ENCODE assay signal across 8 cellular contexts in the genomic region with DNA sequence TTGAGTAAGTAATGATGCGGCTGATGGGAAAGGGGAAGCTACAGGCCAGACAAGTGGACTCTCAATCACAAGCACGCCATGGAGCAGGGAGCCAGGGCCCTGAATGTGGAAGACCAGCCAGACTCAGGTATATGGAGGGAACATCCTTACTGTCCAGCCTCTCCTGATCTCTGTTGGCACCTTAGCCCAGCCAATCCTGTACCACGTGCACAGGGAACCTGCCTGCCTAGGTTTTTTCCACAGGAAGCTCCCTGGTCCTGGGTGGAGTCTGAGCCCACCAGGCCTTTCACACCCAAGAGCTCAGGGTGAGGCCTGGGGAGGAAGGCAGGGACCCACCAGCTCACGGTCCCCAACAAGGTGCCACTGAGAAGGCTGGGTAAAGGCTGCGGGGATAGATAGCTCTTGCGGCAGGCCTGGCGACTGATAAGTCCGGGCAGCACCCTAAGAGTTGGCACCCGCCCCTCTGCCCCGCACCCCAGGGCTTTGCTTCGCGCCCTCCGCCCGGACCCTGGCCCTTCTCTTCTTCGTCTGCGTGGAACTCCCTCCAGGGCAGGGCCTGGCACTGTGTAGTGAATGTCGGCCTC. TPM values are rescaled to one million over a fixed set of nuclear protein-coding genes. Genes with fewer than 3 reads are reported as not detected.
DNase-seq lines count a peak whose midpoint lies in the region; ATAC-seq and TF ChIP-seq lines count a peak whose summit lies in the region.

No MANE protein-coding gene starts in this region.

- peaks cover 9% of the 10 kb centered on the region for H3K36me3 Mint-ChIP-seq in endothelial cell (ENCODE audit: low read depth, unreplicated experiment)

- H3K4me3 ChIP-seq in PC-3 (ENCODE audit: low read length) (peak overlapping the region; percentile 88), osteoblast (ENCODE audit: insufficient read depth, low read length) (peak overlapping the region; percentile 87)

- H3K27me3 ChIP-seq in PC-3 (ENCODE audit: low read length) = no peaks in the 10 kb centered on the region
- H3K27me3 ChIP-seq in osteoblast (ENCODE audit: insufficient read depth, low read length) = no peaks in the 10 kb centered on the region

- peaks cover 4% of the 10 kb centered on the region for H3F3A ChIP-seq in PC-3 (ENCODE audit: low read length, unreplicated experiment)

- H3K9me3 Mint-ChIP-seq in endothelial cell (ENCODE audit: unreplicated experiment) = no peaks in the 10 kb centered on the region

- H4K20me1 ChIP-seq in PC-3 (ENCODE audit: low read length) (no peaks in the 10 kb centered on the region), osteoblast (ENCODE audit: insufficient read depth, low read length) (peaks cover 23% of the 10 kb centered on the region)

- DNase-seq in PC-3 = peak; percentile 17
- peak; percentile 26 for DNase-seq in endothelial cell (ENCODE audit: low spot score)
- peak; percentile 89 for DNase-seq in osteoblast (ENCODE audit: insufficient read length, low spot score, missing footprints)
- no peak for DNase-seq in Kasumi-1 (lab: John Stamatoyannopoulos, UW)
- DNase-seq in activated CD8-positive, alpha-beta memory T cell treated with anti-CD3 and anti-CD28 coated beads for 24 hours = no peak

- H3K27me3 Mint-ChIP-seq in endothelial cell (ENCODE audit: unreplicated experiment) = peaks cover 12% of the 10 kb centered on the region

- H3K79me2 ChIP-seq in PC-3 (ENCODE audit: low read length) (peaks cover 24% of the 10 kb centered on the region), osteoblast (ENCODE audit: insufficient read depth, low read length) (peaks cover 26% of the 10 kb centered on the region)

- peak overlapping the region; percentile 72 for H3K27ac Mint-ChIP-seq in endothelial cell (ENCODE audit: unreplicated experiment)

- ATAC-seq in GM21526 (IDR thresholded peaks at IDR 0.05; ENCODE audit: low FRiP score, unreplicated experiment) (peak; percentile 1), PC-3 (no peak), HG03520 (IDR thresholded peaks at IDR 0.05; ENCODE audit: unreplicated experiment) (no peak), HG02588 (IDR thresholded peaks at IDR 0.05; ENCODE audit: unreplicated experiment) (no peak)

- TF ChIP-seq CTCF in PC-3 (conservative IDR thresholded peaks at IDR 0.05; ENCODE audit: low read depth, low read length) = no peak
- TF ChIP-seq CTCF in endothelial cell (IDR thresholded peaks at IDR 0.05; ENCODE audit: unreplicated experiment) = no peak
- TF ChIP-seq CTCF in osteoblast (IDR thresholded peaks at IDR 0.05; ENCODE audit: extremely low read depth, low read depth, low read length) = no peak

- intact Hi-C loops in PC-3 (cut with micrococcal nuclease) = loop anchor here (5.0 kb wide), 2 partner anchors 201 to 221 kb away; a partner anchor contains a TSS

- H2AFZ ChIP-seq in PC-3 (ENCODE audit: low read length) = peak overlapping the region; percentile 75
- peak overlapping the region; percentile 87 for H2AFZ ChIP-seq in osteoblast (ENCODE audit: low read length)

- H3K9ac ChIP-seq in PC-3 (ENCODE audit: low read length) = peak overlapping the region; percentile 98

- no peaks in the 10 kb centered on the region for H3K9me3 ChIP-seq in PC-3 (ENCODE audit: low read length)
- no peaks in the 10 kb centered on the region for H3K9me3 ChIP-seq in osteoblast (ENCODE audit: low read depth, low read length)

- CTCF ChIA-PET in PC-3 (lab: Charles Lee) = interaction anchor here (3.3 kb wide), 1 partner anchor 134 kb away, joined by 52 read pairs; no protein-coding TSS in a partner anchor

- H3K4me2 ChIP-seq in PC-3 (ENCODE audit: low read length) = peak overlapping the region; percentile 94
- H3K4me2 ChIP-seq in osteoblast (ENCODE audit: insufficient read depth, low read length) = peak overlapping the region; percentile 85

- peak overlapping the region; percentile 89 for H3K4me3 Mint-ChIP-seq in endothelial cell (ENCODE audit: unreplicated experiment)

- POLR2A ChIA-PET in PC-3 (lab: Charles Lee; ENCODE audit: unreplicated experiment) = no interaction called here

- H3K36me3 ChIP-seq in PC-3 (ENCODE audit: low read depth, low read length) (peaks cover 18% of the 10 kb centered on the region; the same call in 1 of the 2 replicates), osteoblast (ENCODE audit: insufficient read depth, low read length) (peaks cover 27% of the 10 kb centered on the region)

- H3K9me2 ChIP-seq in PC-3 (replicated peaks; ENCODE audit: low read length) = no peaks in the 10 kb centered on the region

- H3K27ac ChIP-seq in PC-3 (ENCODE audit: low read length) = peak overlapping the region; percentile 89
- peak overlapping the region; percentile 85 for H3K27ac ChIP-seq in osteoblast (ENCODE audit: low read depth, low read length)

- peaks cover 32% of the 10 kb centered on the region for H3K4me1 ChIP-seq in PC-3 (ENCODE audit: insufficient read depth, low read length)
- peaks cover 16% of the 10 kb centered on the region for H3K4me1 ChIP-seq in osteoblast (ENCODE audit: insufficient read depth, low read length)

- BruUV-seq in PC-3 (replicated peaks; lab: Mats Ljungman, UMichigan) = TSS peak; percentile 86

- peaks cover 16% of the 10 kb centered on the region for H3K4me1 Mint-ChIP-seq in endothelial cell (ENCODE audit: unreplicated experiment)

RNA-seq across cellular contexts. Expression of a gene that starts 0.9 kb away (rescaled TPM):
- total RNA-seq in PC-3 (2014; rRNA removed) = 236 and 246 TPM in 2 replicates
- total RNA-seq in endothelial cell (ENCODE audit: unreplicated experiment) = 71.1 TPM
- total RNA-seq in osteoblast = 98.8 and 101 TPM in 2 replicates

RNA-seq across cellular contexts. Expression of a gene that starts 16.1 kb away (rescaled TPM):
- total RNA-seq in PC-3 (2014; rRNA removed) = 1.7 and 2.8 TPM in 2 replicates
- total RNA-seq in endothelial cell (ENCODE audit: unreplicated experiment) = 22.0 TPM
- total RNA-seq in osteoblast = 6.5 and 6.9 TPM in 2 replicates

RNA-seq across cellular contexts. Expression of a gene that starts 16.1 kb away (rescaled TPM):
- 38.6 and 43.0 TPM in 2 replicates for total RNA-seq in PC-3 (2014; rRNA removed)
- total RNA-seq in endothelial cell (ENCODE audit: unreplicated experiment) = 42.3 TPM
- 25.0 and 33.3 TPM in 2 replicates for total RNA-seq in osteoblast

RNA-seq across cellular contexts. Expression of a gene that starts 46.3 kb away (rescaled TPM):
- total RNA-seq in PC-3 (2014; rRNA removed) (1.8 and 2.1 TPM in 2 replicates), endothelial cell (ENCODE audit: unreplicated experiment) (0.56 TPM), osteoblast (0.29 and 1.8 TPM in 2 replicates)

RNA-seq across cellular contexts. Expression of a gene that starts 50.5 kb away (rescaled TPM):
- 69.5 and 83.9 TPM in 2 replicates for total RNA-seq in PC-3 (2014; rRNA removed)
- 21.3 TPM for total RNA-seq in endothelial cell (ENCODE audit: unreplicated experiment)
- total RNA-seq in osteoblast = 17.4 and 21.0 TPM in 2 replicates

Comparison
In these comparisons a context has a peak if more than half of its experiments do, and no peak if none do; other contexts are left out.
1. DNase-seq: peak in PC-3 (single experiment), endothelial cell (single experiment) and osteoblast (single experiment); none in Kasumi-1 (0 of 2) and activated CD8-positive, alpha-beta memory T cell treated with anti-CD3 and anti-CD28 coated beads for 24 hours (single experiment).